In genomic region chr9:2816476-2817141, GRCh38 we compare ENCODE assay signal across 1 cellular context.
TF ChIP-seq lines count a peak whose summit lies in the region.

No MANE protein-coding gene starts in this region.

TF ChIP-seq in H1, 55 proteins besides CTCF, POLR2A, EP300 and RAD21:
- TF ChIP-seq SIRT6 (IDR thresholded peaks at IDR 0.05; ENCODE audit: low read length) (no peak), CHD2 (IDR thresholded peaks at IDR 0.05; ENCODE audit: low read length) (no peak), CBX5 (IDR thresholded peaks at IDR 0.05; ENCODE audit: low read depth, low read length) (no peak), JUND (IDR thresholded peaks at IDR 0.05; ENCODE audit: low read length) (no peak), SUZ12 (IDR thresholded peaks at IDR 0.05; ENCODE audit: low read length) (no peak), TCF12 (IDR thresholded peaks at IDR 0.05; ENCODE audit: low read depth, low read length) (no peak), CBX8 (IDR thresholded peaks at IDR 0.05; ENCODE audit: borderline replicate concordance, low read depth, low read length) (no peak), ATF3 (IDR thresholded peaks at IDR 0.05; ENCODE audit: insufficient read depth, low read depth, low read length) (no peak), TBP (IDR thresholded peaks at IDR 0.05; ENCODE audit: low read depth, low read length) (no peak), CHD1 (IDR thresholded peaks at IDR 0.05; ENCODE audit: low read depth, low read length) (no peak), HDAC2 (IDR thresholded peaks at IDR 0.05; ENCODE audit: borderline replicate concordance in 1 of 2, low read depth in 2 of 2, low read length in 2 of 2) (no peak), SIX5 (IDR thresholded peaks at IDR 0.05; ENCODE audit: low read depth, low read length) (no peak), NANOG (IDR thresholded peaks at IDR 0.05; ENCODE audit: insufficient read depth, low read depth, low read length, poor library complexity, severe bottlenecking) (no peak), ASH2L (IDR thresholded peaks at IDR 0.05; ENCODE audit: low read length) (no peak), NRF1 (IDR thresholded peaks at IDR 0.05; ENCODE audit: low read depth, low read length) (no peak), PHF8 (conservative IDR thresholded peaks at IDR 0.05; ENCODE audit: low read depth, low read length) (no peak), SP4 (IDR thresholded peaks at IDR 0.05; ENCODE audit: low read length) (no peak), SP2 (IDR thresholded peaks at IDR 0.05; ENCODE audit: low read length) (no peak), GTF2F1 (IDR thresholded peaks at IDR 0.05; ENCODE audit: borderline replicate concordance, low read depth, low read length) (no peak)
